ENCODE assay signal across 7 cellular contexts in genomic region chr7:67236216-67236615, GRCh38.
DNase-seq lines count a peak whose midpoint lies in the region; ATAC-seq and TF ChIP-seq lines count a peak whose summit lies in the region.
"Not testable (repeated sequence)": the region's sequence is repeated elsewhere in the genome, so short reads cannot be mapped to it uniquely, and the experiment has no call there.

No MANE protein-coding gene starts in this region.

- peak overlapping the region; percentile 11 for H3K27ac Mint-ChIP-seq in CD8-positive, alpha-beta T cell
- peak overlapping the region; percentile 80 for H3K27ac Mint-ChIP-seq in activated T-cell treated with anti-CD3 and anti-CD28 coated beads, Interleukin-2, amount 50 U/mL, for 24 hours
- H3K27ac Mint-ChIP-seq in chondrocyte (ENCODE audit: unreplicated experiment) (peak overlapping the region; percentile 51), nephron (peak overlapping the region; percentile 12 to 46 (median 25))

- H3K9me3 Mint-ChIP-seq in CD8-positive, alpha-beta T cell; activated T-cell treated with anti-CD3 and anti-CD28 coated beads, Interleukin-2, amount 50 U/mL, for 24 hours; chondrocyte (ENCODE audit: low read depth); nephron: not testable (repeated sequence)

- H3K4me1 ChIP-seq in CD8-positive, alpha-beta T cell (ENCODE audit: insufficient read depth, low read length); right lobe of liver: not testable (repeated sequence)

- H3K4me3 ChIP-seq in CD8-positive, alpha-beta T cell (ENCODE audit: low read depth, low read length); right lobe of liver: not testable (repeated sequence)

- not testable (repeated sequence) for ATAC-seq in CD8-positive, alpha-beta T cell
- ATAC-seq in left cardiac atrium (peak; percentile 61 to 91), right lobe of liver (peak; percentile 17 to 76 (median 50)), sciatic nerve (peak; percentile 54)

- H3K27ac ChIP-seq in CD8-positive, alpha-beta T cell (ENCODE audit: low read depth, low read length); right lobe of liver: not testable (repeated sequence)

- H3K9me3 ChIP-seq in CD8-positive, alpha-beta T cell (ENCODE audit: low read length); right lobe of liver: not testable (repeated sequence)

- not testable (repeated sequence) for TF ChIP-seq POLR2A in right lobe of liver (IDR thresholded peaks at IDR 0.05)

- not testable (repeated sequence) for H3K36me3 ChIP-seq in CD8-positive, alpha-beta T cell (ENCODE audit: insufficient read depth, low read length); right lobe of liver

- H3K4me3 Mint-ChIP-seq in CD8-positive, alpha-beta T cell; activated T-cell treated with anti-CD3 and anti-CD28 coated beads, Interleukin-2, amount 50 U/mL, for 24 hours; chondrocyte (ENCODE audit: unreplicated experiment); nephron: not testable (repeated sequence)

- H3K4me1 Mint-ChIP-seq in CD8-positive, alpha-beta T cell (ENCODE audit: low read depth); activated T-cell treated with anti-CD3 and anti-CD28 coated beads, Interleukin-2, amount 50 U/mL, for 24 hours (ENCODE audit: low read depth): not testable (repeated sequence)
- H3K4me1 Mint-ChIP-seq in chondrocyte (ENCODE audit: low read depth) (peaks cover 26% of the 10 kb centered on the region), nephron (peaks cover 13% of the 10 kb centered on the region)

- POLR2A ChIA-PET in CD8-positive, alpha-beta T cell (lab: Charles Lee), result not testable (repeated sequence)

- WGBS in right lobe of liver (ENCODE audit: insufficient coverage, low coverage, low lambda C conversion rate, missing lambda C conversion rate), result 64% methylated on average over 7 of the region's 7 CpGs

- CTCF ChIA-PET in CD8-positive, alpha-beta T cell (lab: Charles Lee), result not testable (repeated sequence)

- DNase-seq in CD8-positive, alpha-beta T cell; activated T-cell treated with anti-CD3 and anti-CD28 coated beads, Interleukin-2, amount 50 U/mL, for 24 hours; chondrocyte (ENCODE audit: low spot score); left cardiac atrium; sciatic nerve (ENCODE audit: low spot score): not testable (repeated sequence)
- peak in 1 of 3 donors; percentile 37 for DNase-seq in right lobe of liver

- H3K27me3 Mint-ChIP-seq in CD8-positive, alpha-beta T cell (ENCODE audit: low read depth); activated T-cell treated with anti-CD3 and anti-CD28 coated beads, Interleukin-2, amount 50 U/mL, for 24 hours; chondrocyte (ENCODE audit: low read depth); nephron (ENCODE audit: low read depth): not testable (repeated sequence)

- H3K27me3 ChIP-seq in CD8-positive, alpha-beta T cell (ENCODE audit: insufficient read depth, low read length); right lobe of liver: not testable (repeated sequence)

- H3K36me3 Mint-ChIP-seq in CD8-positive, alpha-beta T cell, result peaks cover 26% of the 10 kb centered on the region
- H3K36me3 Mint-ChIP-seq in activated T-cell treated with anti-CD3 and anti-CD28 coated beads, Interleukin-2, amount 50 U/mL, for 24 hours (ENCODE audit: low read depth), result peaks cover 45% of the 10 kb centered on the region
- not testable (repeated sequence) for H3K36me3 Mint-ChIP-seq in chondrocyte (ENCODE audit: low read depth)
- H3K36me3 Mint-ChIP-seq in nephron (ENCODE audit: low read depth), result peaks cover 27% of the 10 kb centered on the region

- intact Hi-C loops in CD8-positive, alpha-beta T cell (cut with DNase I, micrococcal nuclease); left cardiac atrium (cut with DNase I); right lobe of liver (cut with DNase I); sciatic nerve (cut with DNase I): not testable (repeated sequence)

- TF ChIP-seq CTCF in CD8-positive, alpha-beta T cell (IDR thresholded peaks at IDR 0.05); chondrocyte (IDR thresholded peaks at IDR 0.05); right lobe of liver (IDR thresholded peaks at IDR 0.05); nephron (IDR thresholded peaks at IDR 0.05; ENCODE audit: unreplicated experiment in 3 of 3): not testable (repeated sequence)

Comparison
In these comparisons a context has a peak if more than half of its experiments do, and no peak if none do; other contexts are left out.
1. H3K27ac Mint-ChIP-seq: peak in every context shown above with its lines; median percentile 80 in activated T-cell treated with anti-CD3 and anti-CD28 coated beads, Interleukin-2, amount 50 U/mL, for 24 hours; 51 in chondrocyte; 25 in nephron; 11 in CD8-positive, alpha-beta T cell.